In genomic region chr5:44952376-44952775, GRCh38 we compare ENCODE assay signal across 8 cellular contexts.
A peak's percentile ranks its signal among the peaks of the same experiment; 100 is the strongest.
DNase-seq lines count a peak whose midpoint lies in the region; ATAC-seq and TF ChIP-seq lines count a peak whose summit lies in the region.

No MANE protein-coding gene starts in this region.

- no peaks in the 10 kb centered on the region for H3K27me3 Mint-ChIP-seq in MCF 10A (ENCODE audit: insufficient read depth, unreplicated experiment)
- no peaks in the 10 kb centered on the region for H3K27me3 Mint-ChIP-seq in activated naive CD8-positive, alpha-beta T cell treated with anti-CD3 and anti-CD28 coated beads for 36 hours

- H3K4me3 ChIP-seq in mucosa of descending colon = no peak overlapping the region

- BruUV-seq in MCF 10A (replicated peaks; lab: Mats Ljungman, UMichigan) = no TSS peak

- ATAC-seq in GM18870 (IDR thresholded peaks at IDR 0.05; ENCODE audit: unreplicated experiment) (peak; percentile 81), HG03064 (IDR thresholded peaks at IDR 0.05; ENCODE audit: low read depth, unreplicated experiment) (peak; percentile 62), mucosa of descending colon (no peak)

- no peaks in the 10 kb centered on the region for H3K36me3 ChIP-seq in mucosa of descending colon (ENCODE audit: low read depth)

- no peaks in the 10 kb centered on the region for H3K9me3 ChIP-seq in mucosa of descending colon

- H3K9me3 Mint-ChIP-seq in MCF 10A (ENCODE audit: unreplicated experiment) = no peaks in the 10 kb centered on the region
- H3K9me3 Mint-ChIP-seq in activated naive CD8-positive, alpha-beta T cell treated with anti-CD3 and anti-CD28 coated beads for 36 hours = no peaks in the 10 kb centered on the region

- TF ChIP-seq CTCF in MCF 10A (IDR thresholded peaks at IDR 0.05; ENCODE audit: unreplicated experiment) = peak; percentile 75
- TF ChIP-seq CTCF in mucosa of descending colon (IDR thresholded peaks at IDR 0.05) = peak; percentile 14

- no peaks in the 10 kb centered on the region for H3K4me1 ChIP-seq in mucosa of descending colon (ENCODE audit: low read depth)

- no peaks in the 10 kb centered on the region for H3K36me3 Mint-ChIP-seq in MCF 10A (ENCODE audit: insufficient read depth, unreplicated experiment)
- no peaks in the 10 kb centered on the region for H3K36me3 Mint-ChIP-seq in activated naive CD8-positive, alpha-beta T cell treated with anti-CD3 and anti-CD28 coated beads for 36 hours

- POLR2A ChIA-PET in MCF 10A (lab: Yijun Ruan, JAX) = interaction anchor here (1.1 kb wide), 1 partner anchor 8 kb away, joined by 5 read pairs; no protein-coding TSS in a partner anchor

- H3K4me3 Mint-ChIP-seq in MCF 10A (ENCODE audit: unreplicated experiment) = no peak overlapping the region
- no peak overlapping the region for H3K4me3 Mint-ChIP-seq in activated naive CD8-positive, alpha-beta T cell treated with anti-CD3 and anti-CD28 coated beads for 36 hours

- no peaks in the 10 kb centered on the region for H3K4me1 Mint-ChIP-seq in MCF 10A (ENCODE audit: insufficient read depth, unreplicated experiment)
- H3K4me1 Mint-ChIP-seq in activated naive CD8-positive, alpha-beta T cell treated with anti-CD3 and anti-CD28 coated beads for 36 hours = peaks cover 1% of the 10 kb centered on the region

- intact Hi-C loops in MCF 10A (cut with micrococcal nuclease) (loop anchor here (1.0 to 10.0 kb wide), 4 partner anchors 85 to 822 kb away; no protein-coding TSS in a partner anchor), mucosa of descending colon (cut with DNase I, micrococcal nuclease) (no loop called here)

- CTCF ChIA-PET in MCF 10A (lab: Yijun Ruan, JAX) = interaction anchor here (0.6 to 5.7 kb wide), 27 partner anchors 8 to 824 kb away, joined by 3 to 29 read pairs (median 5); no protein-coding TSS in a partner anchor

- no peak overlapping the region for H3K27ac Mint-ChIP-seq in MCF 10A (ENCODE audit: low read depth, unreplicated experiment)
- H3K27ac Mint-ChIP-seq in activated naive CD8-positive, alpha-beta T cell treated with anti-CD3 and anti-CD28 coated beads for 36 hours = no peak overlapping the region

- DNase-seq in COLO668 (lab: John Stamatoyannopoulos, UW; ENCODE audit: unreplicated experiment) (peak; percentile 1), NCI-H2171 (lab: John Stamatoyannopoulos, UW) (peak; percentile 19), MCF 10A (ENCODE audit: unreplicated experiment) (peak; percentile 55), mucosa of descending colon (peak in 1 of 3 donors; percentile 5), UCSD-AML1 (lab: John Stamatoyannopoulos, UW; ENCODE audit: unreplicated experiment) (no peak)
- no peak for DNase-seq in activated naive CD8-positive, alpha-beta T cell treated with anti-CD3 and anti-CD28 coated beads for 36 hours

Comparison
In these comparisons a context has a peak if more than half of its experiments do, and no peak if none do; other contexts are left out.
1. DNase-seq: peak in COLO668 (single experiment), NCI-H2171 (single experiment) and MCF 10A (single experiment); none in activated naive CD8-positive, alpha-beta T cell treated with anti-CD3 and anti-CD28 coated beads for 36 hours (single experiment) and UCSD-AML1 (single experiment).